1 cellular context compared by ENCODE assay signal in the genomic region with DNA sequence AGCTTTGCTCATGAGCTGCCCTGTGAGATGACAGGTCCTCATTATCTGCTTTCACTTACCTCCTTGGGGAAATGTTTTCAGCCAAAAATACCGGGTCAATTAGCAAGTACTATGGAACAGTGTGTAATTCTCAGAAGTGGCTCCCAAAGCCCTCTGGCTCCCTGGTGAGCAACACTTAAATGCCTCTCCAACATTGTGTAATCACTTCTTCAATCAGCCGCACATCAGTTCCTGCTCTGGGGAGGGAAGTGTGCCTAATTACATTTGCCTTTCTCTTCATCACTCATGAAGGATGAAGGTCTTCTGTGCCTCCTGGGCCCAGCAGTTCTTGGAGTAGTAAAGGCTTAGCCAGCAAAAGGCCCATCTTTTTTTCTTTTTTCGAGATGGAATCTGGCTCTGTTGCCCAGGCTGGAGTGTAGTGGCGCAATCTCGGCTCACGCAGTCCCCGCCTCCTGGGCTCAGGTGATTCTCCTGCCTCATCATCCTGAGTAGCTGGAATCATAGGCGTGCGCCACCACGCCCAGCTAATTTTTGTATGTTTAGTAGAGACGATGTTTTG.
TF ChIP-seq lines count a peak whose summit lies in the region.

No MANE protein-coding gene starts in this region.

TF ChIP-seq in HepG2, 621 proteins besides CTCF, POLR2A, EP300 and RAD21:
- TF ChIP-seq GLI4 (CRISPR knock-in tag; IDR thresholded peaks at IDR 0.05; ENCODE audit: borderline replicate concordance) (no peak), ZFY (CRISPR knock-in tag; IDR thresholded peaks at IDR 0.05) (no peak), ARNTL (CRISPR knock-in tag; IDR thresholded peaks at IDR 0.05) (no peak), KMT2A (CRISPR knock-in tag; IDR thresholded peaks at IDR 0.05) (no peak), CEBPG (CRISPR knock-in tag; IDR thresholded peaks at IDR 0.05) (no peak), ZNF766 (CRISPR knock-in tag; IDR thresholded peaks at IDR 0.05; ENCODE audit: borderline replicate concordance) (no peak), CEBPZ (IDR thresholded peaks at IDR 0.05; ENCODE audit: low read length) (no peak), ZNF431 (CRISPR knock-in tag; IDR thresholded peaks at IDR 0.05; ENCODE audit: borderline replicate concordance, low read depth) (no peak), ZFYVE20 (CRISPR knock-in tag; IDR thresholded peaks at IDR 0.05; ENCODE audit: borderline replicate concordance, low read depth) (no peak), NFIB (CRISPR knock-in tag; IDR thresholded peaks at IDR 0.05; ENCODE audit: borderline replicate concordance) (no peak), FOXJ3 (CRISPR knock-in tag; IDR thresholded peaks at IDR 0.05; ENCODE audit: borderline replicate concordance) (no peak), PBX3 (CRISPR knock-in tag; IDR thresholded peaks at IDR 0.05; ENCODE audit: borderline replicate concordance) (no peak), ZNF569 (CRISPR knock-in tag; IDR thresholded peaks at IDR 0.05; ENCODE audit: borderline replicate concordance) (no peak), SPEN (CRISPR knock-in tag; IDR thresholded peaks at IDR 0.05; ENCODE audit: low read depth) (no peak), KDM4B (CRISPR knock-in tag; IDR thresholded peaks at IDR 0.05) (no peak)
- TF ChIP-seq, protein P1, sequence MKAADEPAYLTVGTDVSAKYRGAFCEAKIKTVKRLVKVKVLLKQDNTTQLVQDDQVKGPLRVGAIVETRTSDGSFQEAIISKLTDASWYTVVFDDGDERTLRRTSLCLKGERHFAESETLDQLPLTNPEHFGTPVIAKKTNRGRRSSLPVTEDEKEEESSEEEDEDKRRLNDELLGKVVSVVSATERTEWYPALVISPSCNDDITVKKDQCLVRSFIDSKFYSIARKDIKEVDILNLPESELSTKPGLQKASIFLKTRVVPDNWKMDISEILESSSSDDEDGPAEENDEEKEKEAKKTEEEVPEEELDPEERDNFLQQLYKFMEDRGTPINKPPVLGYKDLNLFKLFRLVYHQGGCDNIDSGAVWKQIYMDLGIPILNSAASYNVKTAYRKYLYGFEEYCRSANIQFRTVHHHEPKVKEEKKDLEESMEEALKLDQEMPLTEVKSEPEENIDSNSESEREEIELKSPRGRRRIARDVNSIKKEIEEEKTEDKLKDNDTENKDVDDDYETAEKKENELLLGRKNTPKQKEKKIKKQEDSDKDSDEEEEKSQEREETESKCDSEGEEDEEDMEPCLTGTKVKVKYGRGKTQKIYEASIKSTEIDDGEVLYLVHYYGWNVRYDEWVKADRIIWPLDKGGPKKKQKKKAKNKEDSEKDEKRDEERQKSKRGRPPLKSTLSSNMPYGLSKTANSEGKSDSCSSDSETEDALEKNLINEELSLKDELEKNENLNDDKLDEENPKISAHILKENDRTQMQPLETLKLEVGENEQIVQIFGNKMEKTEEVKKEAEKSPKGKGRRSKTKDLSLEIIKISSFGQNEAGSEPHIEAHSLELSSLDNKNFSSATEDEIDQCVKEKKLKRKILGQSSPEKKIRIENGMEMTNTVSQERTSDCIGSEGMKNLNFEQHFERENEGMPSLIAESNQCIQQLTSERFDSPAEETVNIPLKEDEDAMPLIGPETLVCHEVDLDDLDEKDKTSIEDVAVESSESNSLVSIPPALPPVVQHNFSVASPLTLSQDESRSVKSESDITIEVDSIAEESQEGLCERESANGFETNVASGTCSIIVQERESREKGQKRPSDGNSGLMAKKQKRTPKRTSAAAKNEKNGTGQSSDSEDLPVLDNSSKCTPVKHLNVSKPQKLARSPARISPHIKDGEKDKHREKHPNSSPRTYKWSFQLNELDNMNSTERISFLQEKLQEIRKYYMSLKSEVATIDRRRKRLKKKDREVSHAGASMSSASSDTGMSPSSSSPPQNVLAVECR (CRISPR knock-in tag; IDR thresholded peaks at IDR 0.05; ENCODE audit: borderline replicate concordance): no peak
- TF ChIP-seq, protein P2, sequence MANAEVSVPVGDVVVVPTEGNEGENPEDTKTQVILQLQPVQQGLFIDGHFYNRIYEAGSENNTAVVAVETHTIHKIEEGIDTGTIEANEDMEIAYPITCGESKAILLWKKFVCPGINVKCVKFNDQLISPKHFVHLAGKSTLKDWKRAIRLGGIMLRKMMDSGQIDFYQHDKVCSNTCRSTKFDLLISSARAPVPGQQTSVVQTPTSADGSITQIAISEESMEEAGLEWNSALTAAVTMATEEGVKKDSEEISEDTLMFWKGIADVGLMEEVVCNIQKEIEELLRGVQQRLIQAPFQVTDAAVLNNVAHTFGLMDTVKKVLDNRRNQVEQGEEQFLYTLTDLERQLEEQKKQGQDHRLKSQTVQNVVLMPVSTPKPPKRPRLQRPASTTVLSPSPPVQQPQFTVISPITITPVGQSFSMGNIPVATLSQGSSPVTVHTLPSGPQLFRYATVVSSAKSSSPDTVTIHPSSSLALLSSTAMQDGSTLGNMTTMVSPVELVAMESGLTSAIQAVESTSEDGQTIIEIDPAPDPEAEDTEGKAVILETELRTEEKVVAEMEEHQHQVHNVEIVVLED (CRISPR knock-in tag; IDR thresholded peaks at IDR 0.05; ENCODE audit: borderline replicate concordance): no peak
- TF ChIP-seq, protein P3, sequence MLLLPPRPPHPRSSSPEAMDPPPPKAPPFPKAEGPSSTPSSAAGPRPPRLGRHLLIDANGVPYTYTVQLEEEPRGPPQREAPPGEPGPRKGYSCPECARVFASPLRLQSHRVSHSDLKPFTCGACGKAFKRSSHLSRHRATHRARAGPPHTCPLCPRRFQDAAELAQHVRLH (CRISPR knock-in tag; IDR thresholded peaks at IDR 0.05; ENCODE audit: borderline replicate concordance, low read depth): no peak
- TF ChIP-seq, protein P4, sequence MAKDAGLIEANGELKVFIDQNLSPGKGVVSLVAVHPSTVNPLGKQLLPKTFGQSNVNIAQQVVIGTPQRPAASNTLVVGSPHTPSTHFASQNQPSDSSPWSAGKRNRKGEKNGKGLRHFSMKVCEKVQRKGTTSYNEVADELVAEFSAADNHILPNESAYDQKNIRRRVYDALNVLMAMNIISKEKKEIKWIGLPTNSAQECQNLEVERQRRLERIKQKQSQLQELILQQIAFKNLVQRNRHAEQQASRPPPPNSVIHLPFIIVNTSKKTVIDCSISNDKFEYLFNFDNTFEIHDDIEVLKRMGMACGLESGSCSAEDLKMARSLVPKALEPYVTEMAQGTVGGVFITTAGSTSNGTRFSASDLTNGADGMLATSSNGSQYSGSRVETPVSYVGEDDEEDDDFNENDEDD (CRISPR knock-in tag; IDR thresholded peaks at IDR 0.05; ENCODE audit: borderline replicate concordance): no peak
